In the genomic region with DNA sequence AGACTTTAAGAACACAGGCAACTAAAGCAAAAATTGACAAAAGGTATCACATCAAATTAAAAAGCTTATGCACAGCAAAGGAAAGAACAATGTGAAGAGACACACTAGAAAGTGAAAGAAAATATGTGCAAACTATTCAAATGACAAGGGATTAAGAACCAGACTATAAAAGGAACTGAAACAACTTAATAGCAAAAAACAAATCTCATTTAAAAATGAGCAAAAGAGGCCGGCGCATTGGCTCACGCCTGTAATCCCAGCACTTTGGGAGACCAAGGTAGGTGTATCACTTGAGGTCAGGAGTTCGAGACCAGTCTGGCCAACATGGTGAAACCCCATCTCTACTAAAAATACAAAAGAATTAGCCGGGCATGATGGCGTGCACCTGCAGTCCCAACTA, we compare ENCODE assay signal across 13 cellular contexts. TPM values are rescaled to one million over a fixed set of nuclear protein-coding genes. Genes with fewer than 3 reads are reported as not detected.
DNase-seq lines count a peak whose midpoint lies in the region; ATAC-seq lines count a peak whose summit lies in the region.
"Had no signal": no experiment of that assay in that cellular context is flagged by ENCODE, and none has a peak within 500 bp of the region (broad histone marks: within the 10 kb centered on the region; RNA-seq: fewer than 3 reads in every experiment).

No MANE protein-coding gene starts in this region.

- peak overlapping the region; percentile 2 for H3K27ac Mint-ChIP-seq in activated CD4-positive, alpha-beta T cell treated with anti-CD3 and anti-CD28 coated beads, Interleukin-2, amount 10 ng/mL, durations not matched to agents 24 days and 14 days

- intact Hi-C loops in activated CD4-positive, alpha-beta T cell treated with anti-CD3 and anti-CD28 coated beads, Interleukin-2, amount 10 ng/mL, durations not matched to agents 24 days and 14 days (cut with micrococcal nuclease) = no loop called here

- no peak overlapping the region for H3K4me3 Mint-ChIP-seq in activated CD4-positive, alpha-beta T cell treated with anti-CD3 and anti-CD28 coated beads, Interleukin-2, amount 10 ng/mL, durations not matched to agents 24 days and 14 days
- H3K4me3 Mint-ChIP-seq: activated T-cell treated with anti-CD3 and anti-CD28 coated beads, Interleukin-2, amount 50 U/mL, for 4 hours had no signal

- H3K9me3 Mint-ChIP-seq in activated CD4-positive, alpha-beta T cell treated with anti-CD3 and anti-CD28 coated beads, Interleukin-2, amount 10 ng/mL, durations not matched to agents 24 days and 14 days = peaks cover 17% of the 10 kb centered on the region

- H3K36me3 Mint-ChIP-seq in activated CD4-positive, alpha-beta T cell treated with anti-CD3 and anti-CD28 coated beads, Interleukin-2, amount 10 ng/mL, durations not matched to agents 24 days and 14 days (ENCODE audit: low read depth) = peaks cover 64% of the 10 kb centered on the region

- DNase-seq in activated CD4-positive, alpha-beta T cell treated with anti-CD3 and anti-CD28 coated beads, Interleukin-2, amount 10 ng/mL, durations not matched to agents 24 days and 14 days = no peak
- DNase-seq in activated CD4-positive, alpha-beta T cell treated with anti-CD3 and anti-CD28 coated beads for 4 hours = no peak
- DNase-seq in midbrain (lab: John Stamatoyannopoulos, UW) (no peak), cerebellar cortex (ENCODE audit: low spot score) (no peak), HuH-7.5 (ENCODE audit: low spot score) (no peak), NCI-H345 (lab: John Stamatoyannopoulos, UW) (no peak)
- DNase-seq: activated T-cell treated with anti-CD3 and anti-CD28 coated beads, Interleukin-2, amount 50 U/mL, for 4 hours; left cardiac atrium; NCI-H1417 treated with DMSO at 0.1 percent for 48 hours; T-helper 9 cell; testis had no signal

- peak; percentile 88 for ATAC-seq in HG02610 (IDR thresholded peaks at IDR 0.05; ENCODE audit: unreplicated experiment)
- peak; percentile 97 for ATAC-seq in HG03378 (IDR thresholded peaks at IDR 0.05; ENCODE audit: unreplicated experiment)
- ATAC-seq: left cardiac atrium had no signal

- H3K27me3 Mint-ChIP-seq in activated CD4-positive, alpha-beta T cell treated with anti-CD3 and anti-CD28 coated beads, Interleukin-2, amount 10 ng/mL, durations not matched to agents 24 days and 14 days = no peaks in the 10 kb centered on the region

- peaks cover 6% of the 10 kb centered on the region for H3K4me1 Mint-ChIP-seq in activated CD4-positive, alpha-beta T cell treated with anti-CD3 and anti-CD28 coated beads, Interleukin-2, amount 10 ng/mL, durations not matched to agents 24 days and 14 days

RNA-seq across cellular contexts. Expression of a gene that starts 14.4 kb away (rescaled TPM):
- total RNA-seq in activated CD4-positive, alpha-beta T cell treated with anti-CD3 and anti-CD28 coated beads, Interleukin-2, amount 10 ng/mL, durations not matched to agents 24 days and 14 days = 65.0 and 70.7 TPM in 2 replicates

RNA-seq across cellular contexts. Expression of a gene that starts 21.0 kb away (rescaled TPM):
- total RNA-seq in activated CD4-positive, alpha-beta T cell treated with anti-CD3 and anti-CD28 coated beads, Interleukin-2, amount 10 ng/mL, durations not matched to agents 24 days and 14 days = 13.3 and 16.3 TPM in 2 replicates
